In the genomic region with DNA sequence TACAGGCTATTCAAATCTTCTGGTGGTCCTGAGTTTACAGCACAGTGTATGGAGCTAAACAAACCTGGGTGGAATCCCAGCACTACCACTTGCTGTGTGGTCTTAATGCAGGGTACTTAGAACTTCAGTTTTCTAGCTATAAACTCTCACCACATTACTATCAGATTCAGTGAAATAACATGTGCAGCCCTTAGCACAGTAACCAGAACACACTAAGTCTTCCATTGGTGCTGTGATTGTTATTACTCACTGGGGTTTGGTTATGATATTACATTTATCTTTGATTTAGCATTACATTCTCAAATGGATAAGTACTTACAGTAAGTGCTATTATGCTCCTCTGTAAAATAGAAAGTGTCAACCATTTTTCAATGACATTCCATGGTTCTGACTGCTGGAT, we compare ENCODE assay signal across 22 cellular contexts.
A peak's percentile ranks its signal among the peaks of the same experiment; 100 is the strongest.
DNase-seq lines count a peak whose midpoint lies in the region; ATAC-seq and TF ChIP-seq lines count a peak whose summit lies in the region.
"Had no signal": no experiment of that assay in that cellular context is flagged by ENCODE, and none has a peak within 500 bp of the region (broad histone marks: within the 10 kb centered on the region; RNA-seq: fewer than 3 reads in every experiment).

No MANE protein-coding gene starts in this region.

- TF ChIP-seq CTCF in HFFc6 (IDR thresholded peaks at IDR 0.05), result no peak

- H3K27ac ChIP-seq in caudate nucleus (ENCODE audit: low read depth, low read length), result peak overlapping the region; percentile 9
- H3K27ac ChIP-seq: HL-60 had no signal

- peaks cover 22% of the 10 kb centered on the region for H3K4me1 Mint-ChIP-seq in activated T-cell treated with anti-CD3 and anti-CD28 coated beads, Interleukin-2, amount 50 U/mL, for 72 hours (ENCODE audit: low read depth)
- H3K4me1 Mint-ChIP-seq in HFFc6 (ENCODE audit: low read depth), result peaks cover 35% of the 10 kb centered on the region
- peaks cover 44% of the 10 kb centered on the region for H3K4me1 Mint-ChIP-seq in stimulated activated effector memory CD8-positive, alpha-beta T cell treated with anti-CD3 and anti-CD28 coated beads, Interleukin-12 subunit alpha, Interleukin-12 subunit beta, amount 100 ng/mL, for 72 hours

- ATAC-seq in activated T-cell treated with anti-CD3 and anti-CD28 coated beads, Interleukin-2, amount 50 U/mL, for 72 hours (replicated peaks in 1 of 2), result peak; percentile 85 to 96
- peak; percentile 88 for ATAC-seq in stimulated activated effector memory CD8-positive, alpha-beta T cell treated with anti-CD3 and anti-CD28 coated beads, Interleukin-12 subunit alpha, Interleukin-12 subunit beta, amount 100 ng/mL, for 72 hours
- ATAC-seq: HCT116, PC-3 had no signal

- peak overlapping the region in 1 of 2 donors; percentile 32 for H3K4me3 Mint-ChIP-seq in activated T-cell treated with anti-CD3 and anti-CD28 coated beads, Interleukin-2, amount 50 U/mL, for 72 hours
- no peak overlapping the region for H3K4me3 Mint-ChIP-seq in HFFc6
- no peak overlapping the region for H3K4me3 Mint-ChIP-seq in stimulated activated effector memory CD8-positive, alpha-beta T cell treated with anti-CD3 and anti-CD28 coated beads, Interleukin-12 subunit alpha, Interleukin-12 subunit beta, amount 100 ng/mL, for 72 hours

- H3K27ac Mint-ChIP-seq in activated T-cell treated with anti-CD3 and anti-CD28 coated beads, Interleukin-2, amount 50 U/mL, for 72 hours, result peak overlapping the region; percentile 38
- H3K27ac Mint-ChIP-seq in HFFc6, result peak overlapping the region; percentile 51
- H3K27ac Mint-ChIP-seq in stimulated activated effector memory CD8-positive, alpha-beta T cell treated with anti-CD3 and anti-CD28 coated beads, Interleukin-12 subunit alpha, Interleukin-12 subunit beta, amount 100 ng/mL, for 72 hours, result no peak overlapping the region

- peaks cover 8 to 11% of the 10 kb centered on the region in 2 donors for H3K9me3 Mint-ChIP-seq in activated T-cell treated with anti-CD3 and anti-CD28 coated beads, Interleukin-2, amount 50 U/mL, for 72 hours
- H3K9me3 Mint-ChIP-seq in HFFc6, result peaks cover 5% of the 10 kb centered on the region; the same call in 1 of the 2 replicates
- H3K9me3 Mint-ChIP-seq in stimulated activated effector memory CD8-positive, alpha-beta T cell treated with anti-CD3 and anti-CD28 coated beads, Interleukin-12 subunit alpha, Interleukin-12 subunit beta, amount 100 ng/mL, for 72 hours, result peaks cover 23% of the 10 kb centered on the region

- no peaks in the 10 kb centered on the region for H3K27me3 Mint-ChIP-seq in activated T-cell treated with anti-CD3 and anti-CD28 coated beads, Interleukin-2, amount 50 U/mL, for 72 hours (ENCODE audit: low read depth)
- no peaks in the 10 kb centered on the region for H3K27me3 Mint-ChIP-seq in HFFc6 (ENCODE audit: insufficient read depth)

- no peak for DNase-seq in activated T-cell treated with anti-CD3 and anti-CD28 coated beads, Interleukin-2, amount 50 U/mL, for 72 hours
- no peak for DNase-seq in activated T-cell treated with anti-CD3 and anti-CD28 coated beads, Interleukin-2, amount 50 U/mL, for 48 hours
- DNase-seq in HFFc6 (no peak), caudate nucleus (lab: John Stamatoyannopoulos, UW) (no peak), SKM-1 treated with dmso at 0.1 percent for 144 hours (lab: John Stamatoyannopoulos, UW; ENCODE audit: unreplicated experiment) (no peak)
- DNase-seq in stimulated activated effector memory CD8-positive, alpha-beta T cell treated with anti-CD3 and anti-CD28 coated beads, Interleukin-12 subunit alpha, Interleukin-12 subunit beta, amount 100 ng/mL, for 72 hours (ENCODE audit: low spot score in 2 of 2), result no peak
- DNase-seq in effector CD8-positive, alpha-beta T cell (lab: John Stamatoyannopoulos, UW), result no peak
- DNase-seq in activated CD8-positive, alpha-beta memory T cell treated with anti-CD3 and anti-CD28 coated beads for 24 hours, result no peak
- DNase-seq: Calu3; DMS79 treated with DMSO at 0.1 percent for 48 hours; GF-D8; NCI-H1048; NCI-H1417; NCI-H1694; NCI-H2029 treated with DMSO at 0.1 percent for 48 hours; NCI-H446 treated with DMSO at 0.1 percent for 48 hours; NCI-H526; NCI-H82; NK-92 treated with Interleukin-12 subunit alpha and Interleukin-12 subunit beta, amount 100 ng/mL, for 24 hours; PC-3 had no signal

- peaks cover 9 to 14% of the 10 kb centered on the region in 2 donors for H3K36me3 Mint-ChIP-seq in activated T-cell treated with anti-CD3 and anti-CD28 coated beads, Interleukin-2, amount 50 U/mL, for 72 hours (ENCODE audit: insufficient read depth in 2 of 2)
- peaks cover 31% of the 10 kb centered on the region for H3K36me3 Mint-ChIP-seq in HFFc6 (ENCODE audit: low read depth)
- peaks cover 25% of the 10 kb centered on the region for H3K36me3 Mint-ChIP-seq in stimulated activated effector memory CD8-positive, alpha-beta T cell treated with anti-CD3 and anti-CD28 coated beads, Interleukin-12 subunit alpha, Interleukin-12 subunit beta, amount 100 ng/mL, for 72 hours
